Comparison of ENCODE assay signal across 1 cellular context in genomic region chr21:44083631-44084291, GRCh38.
TF ChIP-seq lines count a peak whose summit lies in the region.

No MANE protein-coding gene starts in this region.

TF ChIP-seq in GM23338, 12 proteins besides CTCF, POLR2A, EP300 and RAD21 (continued from another document):
- TF ChIP-seq REST (IDR thresholded peaks at IDR 0.05; ENCODE audit: unreplicated experiment) (no peak), ZNF114 (CRISPR knock-in tag; IDR thresholded peaks at IDR 0.05) (no peak), JUNB (IDR thresholded peaks at IDR 0.05; ENCODE audit: unreplicated experiment) (no peak), STAT1 (IDR thresholded peaks at IDR 0.05; ENCODE audit: unreplicated experiment) (no peak), NANOG (IDR thresholded peaks at IDR 0.05; ENCODE audit: borderline replicate concordance) (no peak)
